In genomic region chr15:57485869-57486268, GRCh38 we compare ENCODE assay signal across 11 cellular contexts.
DNase-seq lines count a peak whose midpoint lies in the region; ATAC-seq and TF ChIP-seq lines count a peak whose summit lies in the region.
"Had no signal": no experiment of that assay in that cellular context is flagged by ENCODE, and none has a peak within 500 bp of the region (broad histone marks: within the 10 kb centered on the region; RNA-seq: fewer than 3 reads in every experiment).

No MANE protein-coding gene starts in this region.

- H3K9me3 ChIP-seq in CD4-positive, alpha-beta T cell (ENCODE audit: control insufficient read depth, low read length), result no peaks in the 10 kb centered on the region
- no peaks in the 10 kb centered on the region for H3K9me3 ChIP-seq in CD8-positive, alpha-beta memory T cell (ENCODE audit: low read length)

- H3K4me3 Mint-ChIP-seq in CD4-positive, alpha-beta T cell, result no peak overlapping the region
- no peak overlapping the region for H3K4me3 Mint-ChIP-seq in CD8-positive, alpha-beta memory T cell

- CTCF ChIA-PET in RWPE1 (lab: Yijun Ruan, JAX), result interaction anchor here (0.6 to 1.0 kb wide), 2 partner anchors 56 to 145 kb away, joined by 3 read pairs; no protein-coding TSS in a partner anchor
- CTCF ChIA-PET in CD4-positive, alpha-beta T cell (lab: Charles Lee), result no interaction called here
- CTCF ChIA-PET in CD8-positive, alpha-beta memory T cell (lab: Charles Lee), result no interaction called here

- no peaks in the 10 kb centered on the region for H3K36me3 ChIP-seq in CD8-positive, alpha-beta memory T cell (ENCODE audit: insufficient read depth, low read length)

- no peaks in the 10 kb centered on the region for H3K4me1 ChIP-seq in CD8-positive, alpha-beta memory T cell (ENCODE audit: insufficient read depth, low read length)

- no peaks in the 10 kb centered on the region for H3K36me3 Mint-ChIP-seq in CD4-positive, alpha-beta T cell (ENCODE audit: low read depth)
- no peaks in the 10 kb centered on the region for H3K36me3 Mint-ChIP-seq in CD8-positive, alpha-beta memory T cell
- H3K36me3 Mint-ChIP-seq: IgD-negative memory B cell had no signal

- intact Hi-C loops in CD4-positive, alpha-beta T cell (cut with DNase I, micrococcal nuclease), result no loop called here

- no peak overlapping the region for H3K27ac Mint-ChIP-seq in CD4-positive, alpha-beta T cell
- no peak overlapping the region for H3K27ac Mint-ChIP-seq in CD8-positive, alpha-beta memory T cell
- H3K27ac Mint-ChIP-seq: IgD-negative memory B cell had no signal

- ATAC-seq in CD4-positive, alpha-beta T cell (ENCODE audit: poor library complexity), result no peak
- ATAC-seq: left lobe of liver had no signal

- DNase-seq in GM04504 (ENCODE audit: low read depth) (peak; percentile 47), RWPE1 (ENCODE audit: low spot score) (peak; percentile 98), fibroblast of peridontal ligament (ENCODE audit: extremely low read depth) (peak; percentile 41), renal cortical epithelial cell (ENCODE audit: low read depth) (peak; percentile 98), NOMO-1 (lab: John Stamatoyannopoulos, UW; ENCODE audit: unreplicated experiment in 2 of 2) (no peak)
- no peak for DNase-seq in stimulated activated naive CD4-positive, alpha-beta T cell treated with Interleukin-2 at 50 U/mL for 16 hours (lab: John Stamatoyannopoulos, UW)
- DNase-seq in CD4-positive, alpha-beta T cell, result no peak
- DNase-seq in CD8-positive, alpha-beta memory T cell, result no peak
- DNase-seq: activated CD8-positive, alpha-beta memory T cell treated with anti-CD3 and anti-CD28 coated beads for 24 hours had no signal

- H3K27me3 ChIP-seq in CD4-positive, alpha-beta T cell (ENCODE audit: control insufficient read depth, insufficient read depth, low read length), result peaks cover 13% of the 10 kb centered on the region
- no peaks in the 10 kb centered on the region for H3K27me3 ChIP-seq in CD8-positive, alpha-beta memory T cell (ENCODE audit: insufficient read depth, low read length, poor library complexity, severe bottlenecking)

- H3K9me3 Mint-ChIP-seq in CD4-positive, alpha-beta T cell, result no peaks in the 10 kb centered on the region
- peaks cover 0 to 2% (median 0%) of the 10 kb centered on the region in 5 donors for H3K9me3 Mint-ChIP-seq in CD8-positive, alpha-beta memory T cell

- H3K27ac ChIP-seq in RWPE1, result peak overlapping the region; percentile 64
- no peak overlapping the region for H3K27ac ChIP-seq in CD4-positive, alpha-beta T cell (ENCODE audit: low read depth, low read length)
- H3K27ac ChIP-seq in CD8-positive, alpha-beta memory T cell (ENCODE audit: low read depth, low read length), result no peak overlapping the region

- H3K4me1 Mint-ChIP-seq in CD4-positive, alpha-beta T cell (ENCODE audit: low read depth), result no peaks in the 10 kb centered on the region
- no peaks in the 10 kb centered on the region for H3K4me1 Mint-ChIP-seq in CD8-positive, alpha-beta memory T cell
- H3K4me1 Mint-ChIP-seq: IgD-negative memory B cell had no signal

- POLR2A ChIA-PET in RWPE1 (lab: Yijun Ruan, JAX; ENCODE audit: low non-redundant PET), result interaction anchor here (0.7 to 0.9 kb wide), 2 partner anchors 20 to 42 kb away, joined by 3 to 5 read pairs; no protein-coding TSS in a partner anchor
- POLR2A ChIA-PET in CD4-positive, alpha-beta T cell (lab: Charles Lee), result no interaction called here
- POLR2A ChIA-PET in CD8-positive, alpha-beta memory T cell (lab: Charles Lee), result no interaction called here

- peaks cover 47% of the 10 kb centered on the region for H3K27me3 Mint-ChIP-seq in CD4-positive, alpha-beta T cell
- peaks cover 3 to 49% of the 10 kb centered on the region in 2 donors for H3K27me3 Mint-ChIP-seq in CD8-positive, alpha-beta memory T cell

- TF ChIP-seq CTCF in RWPE1 (conservative IDR thresholded peaks at IDR 0.05; ENCODE audit: low read depth), result no peak
- TF ChIP-seq CTCF in CD4-positive, alpha-beta T cell (IDR thresholded peaks at IDR 0.05), result no peak

- no peak overlapping the region for H3K4me3 ChIP-seq in CD8-positive, alpha-beta memory T cell (ENCODE audit: low read length)

Comparison
In these comparisons a context has a peak if more than half of its experiments do, and no peak if none do; other contexts are left out.
1. DNase-seq: peak in GM04504 (single experiment), RWPE1 (single experiment), fibroblast of peridontal ligament (single experiment) and renal cortical epithelial cell (single experiment); none in stimulated activated naive CD4-positive, alpha-beta T cell treated with Interleukin-2 at 50 U/mL for 16 hours (single experiment), CD4-positive, alpha-beta T cell (0 of 10), CD8-positive, alpha-beta memory T cell (0 of 5) and NOMO-1 (0 of 2).